1 cellular context compared by ENCODE assay signal in the genomic region with DNA sequence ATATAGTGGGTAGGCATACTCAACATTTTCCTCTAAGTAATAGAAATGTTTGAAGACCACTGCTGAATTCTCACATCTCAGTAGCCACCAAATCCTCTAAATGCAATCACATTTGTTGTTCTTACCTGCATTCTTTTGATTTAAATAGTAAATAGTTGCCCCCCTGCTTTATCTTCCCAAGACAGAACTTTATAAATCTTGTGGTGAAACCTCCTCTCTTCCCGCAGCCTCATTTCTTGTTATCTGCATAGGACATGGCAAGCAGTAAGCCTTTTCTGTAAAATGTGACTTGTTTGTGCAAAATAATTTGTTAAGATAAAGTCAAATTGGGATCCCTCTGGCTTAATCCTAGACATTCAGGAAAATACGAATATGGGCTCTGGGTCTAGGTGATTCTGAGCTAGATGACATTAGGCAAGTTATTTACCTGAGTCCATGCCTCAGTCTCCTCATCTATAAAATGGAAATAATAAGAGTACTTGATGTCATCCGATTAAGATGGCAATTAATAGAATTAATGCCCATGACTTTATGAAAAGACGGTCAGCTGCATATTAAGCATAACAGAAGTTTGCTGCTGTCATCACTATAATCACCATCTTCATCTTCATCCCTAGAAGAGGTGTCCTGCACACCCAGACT.
A peak's percentile ranks its signal among the peaks of the same experiment; 100 is the strongest.
TF ChIP-seq lines count a peak whose summit lies in the region.

No MANE protein-coding gene starts in this region.

TF ChIP-seq in K562, 482 proteins besides CTCF, POLR2A, EP300 and RAD21 (continued from another document):
- TF ChIP-seq, protein P1, sequence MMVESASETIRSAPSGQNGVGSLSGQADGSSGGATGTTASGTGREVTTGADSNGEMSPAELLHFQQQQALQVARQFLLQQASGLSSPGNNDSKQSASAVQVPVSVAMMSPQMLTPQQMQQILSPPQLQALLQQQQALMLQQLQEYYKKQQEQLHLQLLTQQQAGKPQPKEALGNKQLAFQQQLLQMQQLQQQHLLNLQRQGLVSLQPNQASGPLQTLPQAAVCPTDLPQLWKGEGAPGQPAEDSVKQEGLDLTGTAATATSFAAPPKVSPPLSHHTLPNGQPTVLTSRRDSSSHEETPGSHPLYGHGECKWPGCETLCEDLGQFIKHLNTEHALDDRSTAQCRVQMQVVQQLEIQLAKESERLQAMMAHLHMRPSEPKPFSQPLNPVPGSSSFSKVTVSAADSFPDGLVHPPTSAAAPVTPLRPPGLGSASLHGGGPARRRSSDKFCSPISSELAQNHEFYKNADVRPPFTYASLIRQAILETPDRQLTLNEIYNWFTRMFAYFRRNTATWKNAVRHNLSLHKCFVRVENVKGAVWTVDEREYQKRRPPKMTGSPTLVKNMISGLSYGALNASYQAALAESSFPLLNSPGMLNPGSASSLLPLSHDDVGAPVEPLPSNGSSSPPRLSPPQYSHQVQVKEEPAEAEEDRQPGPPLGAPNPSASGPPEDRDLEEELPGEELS (CRISPR knock-in tag; IDR thresholded peaks at IDR 0.05; ENCODE audit: borderline replicate concordance): no peak
- no peak for TF ChIP-seq SIN3B (IDR thresholded peaks at IDR 0.05; ENCODE audit: low read depth)
- TF ChIP-seq, protein P2, sequence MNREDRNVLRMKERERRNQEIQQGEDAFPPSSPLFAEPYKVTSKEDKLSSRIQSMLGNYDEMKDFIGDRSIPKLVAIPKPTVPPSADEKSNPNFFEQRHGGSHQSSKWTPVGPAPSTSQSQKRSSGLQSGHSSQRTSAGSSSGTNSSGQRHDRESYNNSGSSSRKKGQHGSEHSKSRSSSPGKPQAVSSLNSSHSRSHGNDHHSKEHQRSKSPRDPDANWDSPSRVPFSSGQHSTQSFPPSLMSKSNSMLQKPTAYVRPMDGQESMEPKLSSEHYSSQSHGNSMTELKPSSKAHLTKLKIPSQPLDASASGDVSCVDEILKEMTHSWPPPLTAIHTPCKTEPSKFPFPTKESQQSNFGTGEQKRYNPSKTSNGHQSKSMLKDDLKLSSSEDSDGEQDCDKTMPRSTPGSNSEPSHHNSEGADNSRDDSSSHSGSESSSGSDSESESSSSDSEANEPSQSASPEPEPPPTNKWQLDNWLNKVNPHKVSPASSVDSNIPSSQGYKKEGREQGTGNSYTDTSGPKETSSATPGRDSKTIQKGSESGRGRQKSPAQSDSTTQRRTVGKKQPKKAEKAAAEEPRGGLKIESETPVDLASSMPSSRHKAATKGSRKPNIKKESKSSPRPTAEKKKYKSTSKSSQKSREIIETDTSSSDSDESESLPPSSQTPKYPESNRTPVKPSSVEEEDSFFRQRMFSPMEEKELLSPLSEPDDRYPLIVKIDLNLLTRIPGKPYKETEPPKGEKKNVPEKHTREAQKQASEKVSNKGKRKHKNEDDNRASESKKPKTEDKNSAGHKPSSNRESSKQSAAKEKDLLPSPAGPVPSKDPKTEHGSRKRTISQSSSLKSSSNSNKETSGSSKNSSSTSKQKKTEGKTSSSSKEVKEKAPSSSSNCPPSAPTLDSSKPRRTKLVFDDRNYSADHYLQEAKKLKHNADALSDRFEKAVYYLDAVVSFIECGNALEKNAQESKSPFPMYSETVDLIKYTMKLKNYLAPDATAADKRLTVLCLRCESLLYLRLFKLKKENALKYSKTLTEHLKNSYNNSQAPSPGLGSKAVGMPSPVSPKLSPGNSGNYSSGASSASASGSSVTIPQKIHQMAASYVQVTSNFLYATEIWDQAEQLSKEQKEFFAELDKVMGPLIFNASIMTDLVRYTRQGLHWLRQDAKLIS (CRISPR knock-in tag; IDR thresholded peaks at IDR 0.05): no peak
- TF ChIP-seq, protein P3, sequence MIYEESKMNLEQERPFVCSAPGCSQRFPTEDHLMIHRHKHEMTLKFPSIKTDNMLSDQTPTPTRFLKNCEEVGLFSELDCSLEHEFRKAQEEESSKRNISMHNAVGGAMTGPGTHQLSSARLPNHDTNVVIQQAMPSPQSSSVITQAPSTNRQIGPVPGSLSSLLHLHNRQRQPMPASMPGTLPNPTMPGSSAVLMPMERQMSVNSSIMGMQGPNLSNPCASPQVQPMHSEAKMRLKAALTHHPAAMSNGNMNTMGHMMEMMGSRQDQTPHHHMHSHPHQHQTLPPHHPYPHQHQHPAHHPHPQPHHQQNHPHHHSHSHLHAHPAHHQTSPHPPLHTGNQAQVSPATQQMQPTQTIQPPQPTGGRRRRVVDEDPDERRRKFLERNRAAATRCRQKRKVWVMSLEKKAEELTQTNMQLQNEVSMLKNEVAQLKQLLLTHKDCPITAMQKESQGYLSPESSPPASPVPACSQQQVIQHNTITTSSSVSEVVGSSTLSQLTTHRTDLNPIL (CRISPR knock-in tag; IDR thresholded peaks at IDR 0.05): no peak
- TF ChIP-seq BRF1 (IDR thresholded peaks at IDR 0.05; ENCODE audit: borderline replicate concordance, extremely low read depth, insufficient read length): no peak
- TF ChIP-seq ZC3H4 (CRISPR knock-in tag; IDR thresholded peaks at IDR 0.05; ENCODE audit: borderline replicate concordance): no peak
- no peak for TF ChIP-seq RBM14 (IDR thresholded peaks at IDR 0.05; ENCODE audit: borderline replicate concordance, insufficient read depth, low read depth, low read length)
- TF ChIP-seq ESRRA (IDR thresholded peaks at IDR 0.05; ENCODE audit: borderline replicate concordance, low read depth): no peak
- TF ChIP-seq MEIS2 (IDR thresholded peaks at IDR 0.05; ENCODE audit: partially characterized antibody): peak; percentile 64
- TF ChIP-seq ARID1B (IDR thresholded peaks at IDR 0.05): peak; percentile 85
- no peak for TF ChIP-seq NCOA6 (IDR thresholded peaks at IDR 0.05)
- TF ChIP-seq FOSL1 (tag; conservative IDR thresholded peaks at IDR 0.05): 0 out of 2 replicates have a peak, but pooled peaks have one; percentile 22
- no peak for TF ChIP-seq ZNF436 (CRISPR knock-in tag; IDR thresholded peaks at IDR 0.05)
- no peak for TF ChIP-seq GTF2E2 (tag; IDR thresholded peaks at IDR 0.05)
- no peak for TF ChIP-seq CHCHD3 (CRISPR knock-in tag; IDR thresholded peaks at IDR 0.05)
- TF ChIP-seq HDAC1 (IDR thresholded peaks at IDR 0.05): peak in 1 of 2 experiments; percentile 66; a peak in 1 of 4 replicates
- TF ChIP-seq HLTF (IDR thresholded peaks at IDR 0.05): no peak
- TF ChIP-seq, protein P4, sequence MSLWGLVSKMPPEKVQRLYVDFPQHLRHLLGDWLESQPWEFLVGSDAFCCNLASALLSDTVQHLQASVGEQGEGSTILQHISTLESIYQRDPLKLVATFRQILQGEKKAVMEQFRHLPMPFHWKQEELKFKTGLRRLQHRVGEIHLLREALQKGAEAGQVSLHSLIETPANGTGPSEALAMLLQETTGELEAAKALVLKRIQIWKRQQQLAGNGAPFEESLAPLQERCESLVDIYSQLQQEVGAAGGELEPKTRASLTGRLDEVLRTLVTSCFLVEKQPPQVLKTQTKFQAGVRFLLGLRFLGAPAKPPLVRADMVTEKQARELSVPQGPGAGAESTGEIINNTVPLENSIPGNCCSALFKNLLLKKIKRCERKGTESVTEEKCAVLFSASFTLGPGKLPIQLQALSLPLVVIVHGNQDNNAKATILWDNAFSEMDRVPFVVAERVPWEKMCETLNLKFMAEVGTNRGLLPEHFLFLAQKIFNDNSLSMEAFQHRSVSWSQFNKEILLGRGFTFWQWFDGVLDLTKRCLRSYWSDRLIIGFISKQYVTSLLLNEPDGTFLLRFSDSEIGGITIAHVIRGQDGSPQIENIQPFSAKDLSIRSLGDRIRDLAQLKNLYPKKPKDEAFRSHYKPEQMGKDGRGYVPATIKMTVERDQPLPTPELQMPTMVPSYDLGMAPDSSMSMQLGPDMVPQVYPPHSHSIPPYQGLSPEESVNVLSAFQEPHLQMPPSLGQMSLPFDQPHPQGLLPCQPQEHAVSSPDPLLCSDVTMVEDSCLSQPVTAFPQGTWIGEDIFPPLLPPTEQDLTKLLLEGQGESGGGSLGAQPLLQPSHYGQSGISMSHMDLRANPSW (CRISPR knock-in tag; IDR thresholded peaks at IDR 0.05): no peak
- peak; percentile 52; the same call in 1 of the 2 replicates for TF ChIP-seq FOXM1 (IDR thresholded peaks at IDR 0.05; ENCODE audit: low read depth)
- no peak for TF ChIP-seq FOXM1 (CRISPR knock-in tag; IDR thresholded peaks at IDR 0.05; ENCODE audit: low read depth)
- no peak for TF ChIP-seq TAF7 (tag; IDR thresholded peaks at IDR 0.05)
- no peak for TF ChIP-seq SMAD2 (IDR thresholded peaks at IDR 0.05; ENCODE audit: low read depth, low read length)
- peak; percentile 61; the same call in 1 of the 2 replicates for TF ChIP-seq MTA2 (IDR thresholded peaks at IDR 0.05; ENCODE audit: low read depth)
TF ChIP-seq in K562: peak in this region for 33.
